In the genomic region with DNA sequence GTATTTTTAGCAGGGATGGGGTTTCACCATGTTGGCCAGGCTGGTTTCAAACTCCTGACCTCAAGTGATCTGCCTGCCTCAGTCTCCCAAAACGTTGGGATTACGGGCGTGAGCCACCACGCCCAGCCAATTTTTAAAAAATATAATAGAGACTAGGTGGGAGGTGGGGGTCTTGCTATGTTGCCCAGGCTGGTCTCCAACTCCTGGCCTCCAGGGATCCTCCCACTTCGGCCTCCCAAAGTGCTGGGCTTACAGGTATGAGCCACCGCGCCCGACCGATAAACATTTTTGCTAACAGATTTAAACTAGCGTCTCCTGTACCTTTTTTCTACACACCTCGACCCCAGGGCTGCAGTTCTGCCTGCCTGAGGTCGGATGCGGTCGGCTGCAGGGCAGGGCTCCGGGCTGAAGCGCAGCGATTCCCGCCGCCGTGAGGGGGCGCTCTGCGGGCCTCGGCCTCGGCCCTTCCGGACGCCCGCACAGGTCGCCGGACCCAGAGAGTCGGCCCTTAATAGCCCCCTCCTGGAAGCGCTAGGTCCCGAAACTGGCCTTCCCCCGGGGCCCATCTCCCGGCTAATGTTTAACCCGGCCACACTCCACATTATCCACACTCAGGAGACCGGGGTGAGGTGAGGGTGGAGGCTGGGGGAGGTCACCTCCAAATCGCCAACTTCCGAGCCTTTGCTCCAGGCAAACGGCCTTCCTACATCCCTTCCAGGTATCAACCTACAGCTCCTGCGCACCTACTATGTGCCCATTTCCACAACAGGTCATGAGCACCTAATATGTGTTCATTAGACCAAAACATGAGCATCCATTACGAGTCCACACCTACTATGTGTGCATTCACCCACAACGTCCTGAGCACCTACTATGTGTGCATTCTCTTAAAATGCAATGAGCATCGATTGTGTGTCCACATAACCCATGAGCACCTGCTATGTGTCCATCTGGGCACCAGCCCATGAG, we compare ENCODE assay signal across 1 cellular context.
TF ChIP-seq lines count a peak whose summit lies in the region.

No MANE protein-coding gene starts in this region.

TF ChIP-seq in GM23338, 12 proteins besides CTCF, POLR2A, EP300 and RAD21:
- TF ChIP-seq, protein P1, sequence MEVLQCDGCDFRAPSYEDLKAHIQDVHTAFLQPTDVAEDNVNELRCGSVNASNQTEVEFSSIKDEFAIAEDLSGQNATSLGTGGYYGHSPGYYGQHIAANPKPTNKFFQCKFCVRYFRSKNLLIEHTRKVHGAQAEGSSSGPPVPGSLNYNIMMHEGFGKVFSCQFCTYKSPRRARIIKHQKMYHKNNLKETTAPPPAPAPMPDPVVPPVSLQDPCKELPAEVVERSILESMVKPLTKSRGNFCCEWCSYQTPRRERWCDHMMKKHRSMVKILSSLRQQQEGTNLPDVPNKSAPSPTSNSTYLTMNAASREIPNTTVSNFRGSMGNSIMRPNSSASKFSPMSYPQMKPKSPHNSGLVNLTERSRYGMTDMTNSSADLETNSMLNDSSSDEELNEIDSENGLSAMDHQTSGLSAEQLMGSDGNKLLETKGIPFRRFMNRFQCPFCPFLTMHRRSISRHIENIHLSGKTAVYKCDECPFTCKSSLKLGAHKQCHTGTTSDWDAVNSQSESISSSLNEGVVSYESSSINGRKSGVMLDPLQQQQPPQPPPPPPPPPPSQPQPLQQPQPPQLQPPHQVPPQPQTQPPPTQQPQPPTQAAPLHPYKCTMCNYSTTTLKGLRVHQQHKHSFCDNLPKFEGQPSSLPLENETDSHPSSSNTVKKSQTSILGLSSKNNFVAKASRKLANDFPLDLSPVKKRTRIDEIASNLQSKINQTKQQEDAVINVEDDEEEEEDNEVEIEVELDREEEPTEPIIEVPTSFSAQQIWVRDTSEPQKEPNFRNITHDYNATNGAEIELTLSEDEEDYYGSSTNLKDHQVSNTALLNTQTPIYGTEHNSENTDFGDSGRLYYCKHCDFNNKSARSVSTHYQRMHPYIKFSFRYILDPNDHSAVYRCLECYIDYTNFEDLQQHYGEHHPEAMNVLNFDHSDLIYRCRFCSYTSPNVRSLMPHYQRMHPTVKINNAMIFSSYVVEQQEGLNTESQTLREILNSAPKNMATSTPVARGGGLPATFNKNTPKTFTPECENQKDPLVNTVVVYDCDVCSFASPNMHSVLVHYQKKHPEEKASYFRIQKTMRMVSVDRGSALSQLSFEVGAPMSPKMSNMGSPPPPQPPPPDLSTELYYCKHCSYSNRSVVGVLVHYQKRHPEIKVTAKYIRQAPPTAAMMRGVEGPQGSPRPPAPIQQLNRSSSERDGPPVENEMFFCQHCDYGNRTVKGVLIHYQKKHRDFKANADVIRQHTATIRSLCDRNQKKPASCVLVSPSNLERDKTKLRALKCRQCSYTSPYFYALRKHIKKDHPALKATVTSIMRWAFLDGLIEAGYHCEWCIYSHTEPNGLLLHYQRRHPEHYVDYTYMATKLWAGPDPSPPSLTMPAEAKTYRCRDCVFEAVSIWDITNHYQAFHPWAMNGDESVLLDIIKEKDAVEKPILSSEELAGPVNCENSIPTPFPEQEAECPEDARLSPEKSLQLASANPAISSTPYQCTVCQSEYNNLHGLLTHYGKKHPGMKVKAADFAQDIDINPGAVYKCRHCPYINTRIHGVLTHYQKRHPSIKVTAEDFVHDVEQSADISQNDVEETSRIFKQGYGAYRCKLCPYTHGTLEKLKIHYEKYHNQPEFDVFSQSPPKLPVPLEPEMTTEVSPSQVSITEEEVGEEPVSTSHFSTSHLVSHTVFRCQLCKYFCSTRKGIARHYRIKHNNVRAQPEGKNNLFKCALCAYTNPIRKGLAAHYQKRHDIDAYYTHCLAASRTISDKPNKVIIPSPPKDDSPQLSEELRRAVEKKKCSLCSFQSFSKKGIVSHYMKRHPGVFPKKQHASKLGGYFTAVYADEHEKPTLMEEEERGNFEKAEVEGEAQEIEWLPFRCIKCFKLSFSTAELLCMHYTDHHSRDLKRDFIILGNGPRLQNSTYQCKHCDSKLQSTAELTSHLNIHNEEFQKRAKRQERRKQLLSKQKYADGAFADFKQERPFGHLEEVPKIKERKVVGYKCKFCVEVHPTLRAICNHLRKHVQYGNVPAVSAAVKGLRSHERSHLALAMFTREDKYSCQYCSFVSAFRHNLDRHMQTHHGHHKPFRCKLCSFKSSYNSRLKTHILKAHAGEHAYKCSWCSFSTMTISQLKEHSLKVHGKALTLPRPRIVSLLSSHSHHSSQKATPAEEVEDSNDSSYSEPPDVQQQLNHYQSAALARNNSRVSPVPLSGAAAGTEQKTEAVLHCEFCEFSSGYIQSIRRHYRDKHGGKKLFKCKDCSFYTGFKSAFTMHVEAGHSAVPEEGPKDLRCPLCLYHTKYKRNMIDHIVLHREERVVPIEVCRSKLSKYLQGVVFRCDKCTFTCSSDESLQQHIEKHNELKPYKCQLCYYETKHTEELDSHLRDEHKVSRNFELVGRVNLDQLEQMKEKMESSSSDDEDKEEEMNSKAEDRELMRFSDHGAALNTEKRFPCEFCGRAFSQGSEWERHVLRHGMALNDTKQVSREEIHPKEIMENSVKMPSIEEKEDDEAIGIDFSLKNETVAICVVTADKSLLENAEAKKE (CRISPR knock-in tag; IDR thresholded peaks at IDR 0.05), result no peak
- TF ChIP-seq JUNB (IDR thresholded peaks at IDR 0.05; ENCODE audit: unreplicated experiment) (no peak), ZNF114 (CRISPR knock-in tag; IDR thresholded peaks at IDR 0.05) (no peak), NANOG (IDR thresholded peaks at IDR 0.05; ENCODE audit: borderline replicate concordance) (no peak)
